In the genomic region with DNA sequence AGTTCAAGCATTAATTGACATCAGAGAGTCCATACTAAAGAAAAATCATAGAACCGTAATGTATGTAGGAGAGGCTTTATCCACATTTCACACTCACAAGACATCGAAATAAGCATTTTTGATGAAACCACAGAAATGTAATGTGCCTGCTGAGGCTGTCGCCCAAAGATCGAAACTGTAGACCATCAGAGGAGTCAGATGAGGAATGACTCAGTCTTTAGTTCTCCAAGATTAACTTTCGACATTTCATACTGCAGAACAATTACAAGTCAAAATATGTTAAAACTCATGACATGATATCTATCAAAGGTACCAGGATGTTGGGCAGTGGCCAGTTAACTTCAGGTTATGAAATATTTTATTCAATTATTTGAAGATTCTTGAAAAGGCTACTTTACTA, we compare ENCODE assay signal across 19 cellular contexts.
DNase-seq lines count a peak whose midpoint lies in the region; ATAC-seq and TF ChIP-seq lines count a peak whose summit lies in the region.
"Had no signal": no experiment of that assay in that cellular context is flagged by ENCODE, and none has a peak within 500 bp of the region (broad histone marks: within the 10 kb centered on the region; RNA-seq: fewer than 3 reads in every experiment).

No MANE protein-coding gene starts in this region.

- BruUV-seq in MCF 10A (replicated peaks; lab: Mats Ljungman, UMichigan) (no TSS peak), mammary epithelial cell (replicated peaks; lab: Mats Ljungman, UMichigan) (no TSS peak)

- WGBS in mammary epithelial cell (ENCODE audit: low coverage, missing lambda C conversion rate) = 99% methylated on average over 5 of the region's 5 CpGs

- H3K27me3 ChIP-seq in mammary epithelial cell (ENCODE audit: insufficient read depth, low read length) = no peaks in the 10 kb centered on the region
- H3K27me3 ChIP-seq in WERI-Rb-1 (ENCODE audit: insufficient read depth, low read depth, severe bottlenecking) = no peaks in the 10 kb centered on the region
- H3K27me3 ChIP-seq: adrenal gland, spleen had no signal

- no peaks in the 10 kb centered on the region for H3K79me2 ChIP-seq in mammary epithelial cell (ENCODE audit: insufficient read depth, low read length)

- H3K9me3 Mint-ChIP-seq in MCF 10A (ENCODE audit: unreplicated experiment) = no peaks in the 10 kb centered on the region
- H3K9me3 Mint-ChIP-seq in activated T-helper 1 cell treated with anti-CD3 and anti-CD28 coated beads, Interleukin-12 subunit alpha, Interleukin-12 subunit beta, Interleukin-2, Interleukin-4 antibody, amounts not matched to agents 30 ng/mL and 10 ng/mL and 1 ng/mL, durations not matched to agents 14 hours and 24 hours and 36 hours = no peaks in the 10 kb centered on the region

- dilution Hi-C loops in mammary epithelial cell (cut with HindIII; ENCODE audit: low sequenced_read_pairs) = loop anchor here (5.0 kb wide), 1 partner anchor 35 kb away; no protein-coding TSS in a partner anchor

- intact Hi-C loops in MCF 10A (cut with micrococcal nuclease) = no loop called here
- intact Hi-C loops in mammary epithelial cell (cut with micrococcal nuclease) = no loop called here
- intact Hi-C loops in activated T-helper 1 cell treated with anti-CD3 and anti-CD28 coated beads, Interleukin-12 subunit alpha, Interleukin-12 subunit beta, Interleukin-2, Interleukin-4 antibody, amounts not matched to agents 30 ng/mL and 10 ng/mL and 1 ng/mL, durations not matched to agents 14 hours and 24 hours and 36 hours (cut with micrococcal nuclease) = no loop called here

- no peak overlapping the region for H3K4me2 ChIP-seq in mammary epithelial cell (ENCODE audit: insufficient read depth, low read depth, low read length)

- no peak for TF ChIP-seq CTCF in MCF 10A (IDR thresholded peaks at IDR 0.05; ENCODE audit: unreplicated experiment)
- TF ChIP-seq CTCF in mammary epithelial cell (conservative IDR thresholded peaks at IDR 0.05 in 1 of 2, IDR thresholded peaks at IDR 0.05 in 1 of 2; ENCODE audit: extremely low read depth in 1 of 2, insufficient read depth in 1 of 2, low read depth in 1 of 2, low read length in 2 of 2) = no peak
- TF ChIP-seq CTCF in fibroblast of pulmonary artery (IDR thresholded peaks at IDR 0.05; ENCODE audit: low read length, missing control alignments) = no peak
- TF ChIP-seq CTCF in WERI-Rb-1 (IDR thresholded peaks at IDR 0.05; ENCODE audit: low read depth, low read length) = no peak

- H3K27ac ChIP-seq in mammary epithelial cell (ENCODE audit: insufficient read depth, low read depth, low read length) (no peak overlapping the region), WERI-Rb-1 (no peak overlapping the region)
- H3K27ac ChIP-seq: C4-2B, psoas muscle, SK-N-MC, spleen had no signal

- in situ Hi-C loops in mammary epithelial cell (cut with MboI; ENCODE audit: low sequenced_read_pairs in 2 of 2) = no loop called here

- POLR2A ChIA-PET in MCF 10A (lab: Yijun Ruan, JAX) = no interaction called here

- no peaks in the 10 kb centered on the region for H3K36me3 Mint-ChIP-seq in MCF 10A (ENCODE audit: insufficient read depth, unreplicated experiment)
- no peaks in the 10 kb centered on the region for H3K36me3 Mint-ChIP-seq in activated T-helper 1 cell treated with anti-CD3 and anti-CD28 coated beads, Interleukin-12 subunit alpha, Interleukin-12 subunit beta, Interleukin-2, Interleukin-4 antibody, amounts not matched to agents 30 ng/mL and 10 ng/mL and 1 ng/mL, durations not matched to agents 14 hours and 24 hours and 36 hours (ENCODE audit: low read depth)

- peaks cover 10% of the 10 kb centered on the region for H3K4me1 Mint-ChIP-seq in MCF 10A (ENCODE audit: insufficient read depth, unreplicated experiment)
- H3K4me1 Mint-ChIP-seq in activated T-helper 1 cell treated with anti-CD3 and anti-CD28 coated beads, Interleukin-12 subunit alpha, Interleukin-12 subunit beta, Interleukin-2, Interleukin-4 antibody, amounts not matched to agents 30 ng/mL and 10 ng/mL and 1 ng/mL, durations not matched to agents 14 hours and 24 hours and 36 hours (ENCODE audit: low read depth) = no peaks in the 10 kb centered on the region

- no peaks in the 10 kb centered on the region for H4K20me1 ChIP-seq in mammary epithelial cell (ENCODE audit: insufficient read depth, low read length)

- no peaks in the 10 kb centered on the region for H3K9me3 ChIP-seq in mammary epithelial cell (replicated peaks; ENCODE audit: insufficient read depth, low read length)
- H3K9me3 ChIP-seq in WERI-Rb-1 (ENCODE audit: severe bottlenecking) = no peaks in the 10 kb centered on the region
- H3K9me3 ChIP-seq: adrenal gland, psoas muscle had no signal

- H3K27me3 Mint-ChIP-seq in MCF 10A (ENCODE audit: insufficient read depth, unreplicated experiment) = no peaks in the 10 kb centered on the region
- peaks cover 3% of the 10 kb centered on the region for H3K27me3 Mint-ChIP-seq in activated T-helper 1 cell treated with anti-CD3 and anti-CD28 coated beads, Interleukin-12 subunit alpha, Interleukin-12 subunit beta, Interleukin-2, Interleukin-4 antibody, amounts not matched to agents 30 ng/mL and 10 ng/mL and 1 ng/mL, durations not matched to agents 14 hours and 24 hours and 36 hours (ENCODE audit: insufficient read depth)

- ATAC-seq in SK-N-SH treated with all-trans-retinoic acid at 6 μM for 48 hours = peak; percentile 88
- no peak for ATAC-seq in HG02642 (IDR thresholded peaks at IDR 0.05; ENCODE audit: poor library complexity, unreplicated experiment)
- ATAC-seq: psoas muscle had no signal

- DNase-seq in MCF 10A (ENCODE audit: unreplicated experiment) = peak; percentile 66
- no peak for DNase-seq in mammary epithelial cell
- DNase-seq in fibroblast of pulmonary artery (ENCODE audit: low read depth) = peak; percentile 81
- DNase-seq in NCI-H2107 treated with DMSO at 0.1 percent for 48 hours (lab: John Stamatoyannopoulos, UW; ENCODE audit: unreplicated experiment) = no peak
- DNase-seq in activated T-helper 1 cell treated with anti-CD3 and anti-CD28 coated beads, Interleukin-12 subunit alpha, Interleukin-12 subunit beta, Interleukin-2, Interleukin-4 antibody, amounts not matched to agents 30 ng/mL and 10 ng/mL and 1 ng/mL, durations not matched to agents 14 hours and 24 hours and 36 hours (ENCODE audit: low spot score) = no peak
- no peak for DNase-seq in WERI-Rb-1
- DNase-seq: activated effector memory CD4-positive, alpha-beta T cell treated with Interleukin-2 at 50 U/mL for 16 hours; adrenal gland; effector memory CD4-positive, alpha-beta T cell; hypothalamus; NCI-H2029; NCI-H524; psoas muscle; spleen; T1000 had no signal

- no peaks in the 10 kb centered on the region for H3K4me1 ChIP-seq in mammary epithelial cell (ENCODE audit: insufficient read depth, low read length)
- H3K4me1 ChIP-seq: psoas muscle had no signal

- H3K27ac Mint-ChIP-seq in MCF 10A (ENCODE audit: low read depth, unreplicated experiment) = no peak overlapping the region
- H3K27ac Mint-ChIP-seq in activated T-helper 1 cell treated with anti-CD3 and anti-CD28 coated beads, Interleukin-12 subunit alpha, Interleukin-12 subunit beta, Interleukin-2, Interleukin-4 antibody, amounts not matched to agents 30 ng/mL and 10 ng/mL and 1 ng/mL, durations not matched to agents 14 hours and 24 hours and 36 hours = no peak overlapping the region

- no peak overlapping the region for H3K9ac ChIP-seq in mammary epithelial cell (ENCODE audit: insufficient read depth, low read length)

- H3K36me3 ChIP-seq in mammary epithelial cell (ENCODE audit: insufficient read depth, low read length) = no peaks in the 10 kb centered on the region
- H3K36me3 ChIP-seq in WERI-Rb-1 = no peaks in the 10 kb centered on the region

- H3K4me3 ChIP-seq in mammary epithelial cell (replicated peaks in 1 of 3; ENCODE audit: insufficient read depth in 1 of 3, low read depth in 2 of 3, low read length in 3 of 3) = no peak overlapping the region
- no peak overlapping the region for H3K4me3 ChIP-seq in fibroblast of pulmonary artery (replicated peaks; ENCODE audit: low read depth, low read length)
- no peak overlapping the region for H3K4me3 ChIP-seq in WERI-Rb-1 (ENCODE audit: low read depth, low read length)
- H3K4me3 ChIP-seq: adrenal gland, psoas muscle, SK-N-MC, spleen had no signal

- CTCF ChIA-PET in MCF 10A (lab: Yijun Ruan, JAX) (no interaction called here), mammary epithelial cell (lab: Charles Lee; ENCODE audit: low non-redundant PET) (no interaction called here)

- H2AFZ ChIP-seq in mammary epithelial cell (ENCODE audit: low read depth, low read length) = no peak overlapping the region

- H3K4me3 Mint-ChIP-seq in MCF 10A (ENCODE audit: unreplicated experiment) = no peak overlapping the region
- H3K4me3 Mint-ChIP-seq in activated T-helper 1 cell treated with anti-CD3 and anti-CD28 coated beads, Interleukin-12 subunit alpha, Interleukin-12 subunit beta, Interleukin-2, Interleukin-4 antibody, amounts not matched to agents 30 ng/mL and 10 ng/mL and 1 ng/mL, durations not matched to agents 14 hours and 24 hours and 36 hours = no peak overlapping the region

TF ChIP-seq in SK-N-SH treated with all-trans-retinoic acid at 6 μM for 48 hours, 23 proteins besides CTCF, POLR2A, EP300 and RAD21:
- TF ChIP-seq ISL1 (CRISPR knock-in tag; IDR thresholded peaks at IDR 0.05) = 0 out of 2 replicates have a peak, but pooled peaks have one; percentile 49
- no peak for TF ChIP-seq ZFP30 (CRISPR knock-in tag; IDR thresholded peaks at IDR 0.05)
- no peak for TF ChIP-seq PPARA (CRISPR knock-in tag; IDR thresholded peaks at IDR 0.05; ENCODE audit: borderline replicate concordance)
- TF ChIP-seq RARB (CRISPR knock-in tag; IDR thresholded peaks at IDR 0.05) = no peak

Comparison
In these comparisons a context has a peak if more than half of its experiments do, and no peak if none do; other contexts are left out.
1. DNase-seq: peak in MCF 10A (single experiment) and fibroblast of pulmonary artery (single experiment); none in mammary epithelial cell (single experiment), NCI-H2107 treated with DMSO at 0.1 percent for 48 hours (single experiment), activated T-helper 1 cell treated with anti-CD3 and anti-CD28 coated beads, Interleukin-12 subunit alpha, Interleukin-12 subunit beta, Interleukin-2, Interleukin-4 antibody, amounts not matched to agents 30 ng/mL and 10 ng/mL and 1 ng/mL, durations not matched to agents 14 hours and 24 hours and 36 hours (single experiment) and WERI-Rb-1 (single experiment).